Comparison of ENCODE assay signal across 1 cellular context in genomic region chrX:30577362-30577961, GRCh38.
TF ChIP-seq lines count a peak whose summit lies in the region.

Gene TASL (minus strand): TSS chrX:30577766. CDS start chrX:30560355, 17,411 bp downstream.

TF ChIP-seq in GM23338, 12 proteins besides CTCF, POLR2A, EP300 and RAD21 (continued from another document):
- TF ChIP-seq, protein P1, sequence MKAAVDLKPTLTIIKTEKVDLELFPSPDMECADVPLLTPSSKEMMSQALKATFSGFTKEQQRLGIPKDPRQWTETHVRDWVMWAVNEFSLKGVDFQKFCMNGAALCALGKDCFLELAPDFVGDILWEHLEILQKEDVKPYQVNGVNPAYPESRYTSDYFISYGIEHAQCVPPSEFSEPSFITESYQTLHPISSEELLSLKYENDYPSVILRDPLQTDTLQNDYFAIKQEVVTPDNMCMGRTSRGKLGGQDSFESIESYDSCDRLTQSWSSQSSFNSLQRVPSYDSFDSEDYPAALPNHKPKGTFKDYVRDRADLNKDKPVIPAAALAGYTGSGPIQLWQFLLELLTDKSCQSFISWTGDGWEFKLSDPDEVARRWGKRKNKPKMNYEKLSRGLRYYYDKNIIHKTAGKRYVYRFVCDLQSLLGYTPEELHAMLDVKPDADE (IDR thresholded peaks at IDR 0.05) = no peak
- TF ChIP-seq ZNF331 (CRISPR knock-in tag; IDR thresholded peaks at IDR 0.05; ENCODE audit: low read depth) (no peak), POLR2AphosphoS5 (IDR thresholded peaks at IDR 0.05; ENCODE audit: low read depth) (no peak), JUNB (IDR thresholded peaks at IDR 0.05; ENCODE audit: unreplicated experiment) (no peak), EZH2 (IDR thresholded peaks at IDR 0.05; ENCODE audit: low read depth, unreplicated experiment) (no peak)
